In genomic region chr11:71062199-71062598, GRCh38 we compare ENCODE assay signal across 20 cellular contexts.
"Had no signal": no experiment of that assay in that cellular context is flagged by ENCODE, and none has a peak within 500 bp of the region (broad histone marks: within the 10 kb centered on the region; RNA-seq: fewer than 3 reads in every experiment).

No MANE protein-coding gene starts in this region.

- H3K4me1 Mint-ChIP-seq: immature natural killer cell, mesothelial cell of epicardium had no signal

- H3K27me3 ChIP-seq: left lung, thyroid gland had no signal

- H3K27ac Mint-ChIP-seq: immature natural killer cell, memory B cell, mesothelial cell of epicardium, natural killer cell, type B pancreatic cell had no signal

- H3K4me3 ChIP-seq: coronary artery, dorsolateral prefrontal cortex, esophagus muscularis mucosa, gastrocnemius medialis, heart right ventricle, left lung, lower lobe of right lung, right atrium auricular region, thyroid gland had no signal

- H3K9me3 ChIP-seq: esophagus muscularis mucosa, gastrocnemius medialis, heart right ventricle, left lung, lower lobe of right lung, right atrium auricular region, thyroid gland had no signal

- DNase-seq: dorsolateral prefrontal cortex; effector CD8-positive, alpha-beta T cell; gastrocnemius medialis; heart right ventricle; hypothalamus; immature natural killer cell; left lung; lower lobe of right lung; natural killer cell; small intestine; stimulated activated CD4-positive, alpha-beta T cell treated with anti-CD3 and anti-CD28 coated beads, Interleukin-12 subunit alpha, Interleukin-12 subunit beta, amount 100 ng/mL, for 4 hours; stimulated activated naive CD4-positive, alpha-beta T cell treated with Interleukin-2 at 50 U/mL for 16 hours; thyroid gland had no signal

- H3K4me3 Mint-ChIP-seq: immature natural killer cell, memory B cell, mesothelial cell of epicardium, natural killer cell, neural crest cell, type B pancreatic cell had no signal

- H3K36me3 Mint-ChIP-seq: immature natural killer cell, mesothelial cell of epicardium, natural killer cell had no signal

- H3K36me3 ChIP-seq: esophagus muscularis mucosa, gastrocnemius medialis, heart right ventricle, left lung, lower lobe of right lung, right atrium auricular region, thyroid gland had no signal

- H3K9me3 Mint-ChIP-seq: immature natural killer cell, memory B cell, mesothelial cell of epicardium, natural killer cell, neural crest cell, type B pancreatic cell had no signal

- H3K27me3 Mint-ChIP-seq: type B pancreatic cell had no signal

- H3K27ac ChIP-seq: coronary artery, dorsolateral prefrontal cortex, esophagus muscularis mucosa, gastrocnemius medialis, heart right ventricle, left lung, lower lobe of right lung, right atrium auricular region, thyroid gland had no signal

- H3K4me1 ChIP-seq: esophagus muscularis mucosa, gastrocnemius medialis, heart right ventricle, left lung, lower lobe of right lung, right atrium auricular region, thyroid gland had no signal
